In genomic region chr16:8867483-8868271, GRCh38 we compare ENCODE assay signal across 8 cellular contexts. TPM values are rescaled to one million over a fixed set of nuclear protein-coding genes. Genes with fewer than 3 reads are reported as not detected.
DNase-seq lines count a peak whose midpoint lies in the region; ATAC-seq, FAIRE-seq and TF ChIP-seq lines count a peak whose summit lies in the region.

No MANE protein-coding gene starts in this region.

- H3K4ac ChIP-seq in neuronal stem cell (ENCODE audit: low read length) = no peak overlapping the region

- H3K79me1 ChIP-seq in neuronal stem cell (ENCODE audit: low read depth, low read length) = peaks cover 13% of the 10 kb centered on the region

- peak overlapping the region; percentile 95 for H3K18ac ChIP-seq in neuronal stem cell (ENCODE audit: low read length)

- H4K91ac ChIP-seq in neuronal stem cell (ENCODE audit: low read depth, low read length, poor library complexity) = peak overlapping the region; percentile 64

- DNase-seq in activated CD4-positive, alpha-beta T cell treated with anti-CD3 and anti-CD28 coated beads, Interleukin-2, amount 50 U/mL, for 48 hours = peak; percentile 34 to 45
- no peak for DNase-seq in fibroblast of mammary gland (ENCODE audit: low read depth)
- DNase-seq in neuronal stem cell (ENCODE audit: low spot score) = peak; percentile 44
- DNase-seq in D721Med (ENCODE audit: insufficient read length, low spot score) = no peak

- FAIRE-seq in D721Med (lab: Jason Lieb, UNC) = no peak

- H3K27ac ChIP-seq in BLaER1 (peak overlapping the region; percentile 99), neuronal stem cell (replicated peaks; ENCODE audit: low read length) (peak overlapping the region; percentile 89)

- peak overlapping the region; percentile 27 for H2BK5ac ChIP-seq in neuronal stem cell (ENCODE audit: low read length)

- peaks cover 47% of the 10 kb centered on the region for H4K20me1 ChIP-seq in BLaER1

- H3K23ac ChIP-seq in neuronal stem cell (ENCODE audit: low read depth, low read length, poor library complexity) = peak overlapping the region; percentile 81

- peak overlapping the region; percentile 22 for H2BK15ac ChIP-seq in neuronal stem cell (ENCODE audit: low read length)

- H3K14ac ChIP-seq in neuronal stem cell (ENCODE audit: low read length) = peak overlapping the region; percentile 26

- H2BK120ac ChIP-seq in neuronal stem cell (ENCODE audit: low read depth, low read length) = no peak overlapping the region

- H2BK12ac ChIP-seq in neuronal stem cell (ENCODE audit: low read length) = no peak overlapping the region

- peaks cover 73% of the 10 kb centered on the region for H3K4me1 ChIP-seq in BLaER1
- peaks cover 24 to 28% of the 10 kb centered on the region in 2 donors for H3K4me1 ChIP-seq in neuronal stem cell (ENCODE audit: control insufficient read depth in 2 of 2, insufficient read depth in 1 of 2, low read depth in 1 of 2, low read length in 2 of 2)

- ATAC-seq in HG02588 (IDR thresholded peaks at IDR 0.05; ENCODE audit: unreplicated experiment) (peak; percentile 0), GM19397 (IDR thresholded peaks at IDR 0.05; ENCODE audit: unreplicated experiment) (no peak), HG03521 (IDR thresholded peaks at IDR 0.05; ENCODE audit: unreplicated experiment) (no peak)

- no CpG with 5 or more reads among the region's 26 CpGs for WGBS in neuronal stem cell (ENCODE audit: extremely low coverage in 2 of 2, insufficient read length in 2 of 2, insufficient replicate concordance in 1 of 2), 2 donors

- H3K4me3 ChIP-seq in BLaER1 (peak overlapping the region; percentile 83), fibroblast of mammary gland (ENCODE audit: control insufficient read depth, low read depth, low read length) (peak overlapping the region; percentile 72), neuronal stem cell (ENCODE audit: low read length in 2 of 2) (peak overlapping the region; percentile 96)

- H3K4me2 ChIP-seq in BLaER1 (peak overlapping the region; percentile 96), neuronal stem cell (ENCODE audit: insufficient read depth, low read length, poor library complexity, severe bottlenecking) (peak overlapping the region; percentile 97)

- H3K9ac ChIP-seq in BLaER1 = peak overlapping the region; percentile 97
- H3K9ac ChIP-seq in neuronal stem cell (ENCODE audit: low read depth, low read length, poor library complexity) = peak overlapping the region; percentile 93

- H3K27me3 ChIP-seq in BLaER1 (no peaks in the 10 kb centered on the region), neuronal stem cell (ENCODE audit: control insufficient read depth in 3 of 3, insufficient read depth in 3 of 3, low read depth in 1 of 3, low read length in 3 of 3) (no peaks in the 10 kb centered on the region)

- H2AFZ ChIP-seq in neuronal stem cell (ENCODE audit: low read length) = peak overlapping the region; percentile 93

- peak overlapping the region; percentile 58 for H2AK5ac ChIP-seq in neuronal stem cell (ENCODE audit: low read depth, low read length)

- H3K9me3 ChIP-seq in BLaER1 = no peaks in the 10 kb centered on the region
- peaks cover 0 to 2% of the 10 kb centered on the region in 2 donors for H3K9me3 ChIP-seq in neuronal stem cell (replicated peaks in 1 of 2; ENCODE audit: control insufficient read depth in 2 of 2, insufficient read depth in 1 of 2, low read depth in 1 of 2, low read length in 2 of 2)

- TF ChIP-seq CTCF in fibroblast of mammary gland (conservative IDR thresholded peaks at IDR 0.05; ENCODE audit: control insufficient read depth, insufficient read depth, low read depth, low read length) = no peak
- TF ChIP-seq CTCF in D721Med (IDR thresholded peaks at IDR 0.05; ENCODE audit: insufficient read depth, missing control alignments) = no peak

- H4K8ac ChIP-seq in neuronal stem cell (ENCODE audit: low read depth, low read length) = no peak overlapping the region

- H3K36me3 ChIP-seq in BLaER1 = peaks cover 23% of the 10 kb centered on the region
- H3K36me3 ChIP-seq in neuronal stem cell (replicated peaks in 1 of 2; ENCODE audit: control insufficient read depth in 2 of 2, insufficient read depth in 2 of 2, low read length in 2 of 2) = peaks cover 5 to 29% of the 10 kb centered on the region in 2 donors

RNA-seq across cellular contexts. Expression of gene CARHSP1, which starts 1.1 kb away (rescaled TPM):
- 107 TPM for polyA plus RNA-seq in neuronal stem cell (2013, experiment 1 of 2)
- 99.5 TPM for polyA plus RNA-seq in neuronal stem cell (2013, experiment 2 of 2)

RNA-seq across cellular contexts. Expression of gene LITAFD, which starts 14.5 kb away (rescaled TPM):
- not detected for polyA plus RNA-seq in neuronal stem cell (2013, experiment 1 of 2)
- polyA plus RNA-seq in neuronal stem cell (2013, experiment 2 of 2) = not detected

Comparison
In these comparisons a context has a peak if more than half of its experiments do, and no peak if none do; other contexts are left out.
1. DNase-seq: peak in activated CD4-positive, alpha-beta T cell treated with anti-CD3 and anti-CD28 coated beads, Interleukin-2, amount 50 U/mL, for 48 hours (2 of 2) and neuronal stem cell (single experiment); none in fibroblast of mammary gland (single experiment) and D721Med (single experiment).
2. Peak in every context shown above with its lines, with median percentiles within 50 percentile points of each other: H3K4me3 ChIP-seq.